In genomic region chr15:101017041-101017754, GRCh38 we compare ENCODE assay signal across 12 cellular contexts.
DNase-seq lines count a peak whose midpoint lies in the region; ATAC-seq, FAIRE-seq and TF ChIP-seq lines count a peak whose summit lies in the region.
"Had no signal": no experiment of that assay in that cellular context is flagged by ENCODE, and none has a peak within 500 bp of the region (broad histone marks: within the 10 kb centered on the region; RNA-seq: fewer than 3 reads in every experiment).

No MANE protein-coding gene starts in this region.

- peaks cover 0 to 5% (median 0%) of the 10 kb centered on the region in 4 donors for H3K4me1 ChIP-seq in sigmoid colon
- H3K4me1 ChIP-seq: parathyroid adenoma had no signal

- CTCF ChIA-PET in activated CD4-positive, alpha-beta T cell treated with anti-CD3 and anti-CD28 coated beads for 36 hours (lab: Charles Lee): interaction anchor here (0.5 to 4.3 kb wide), 12 partner anchors 9 to 271 kb away, joined by 3 to 51 read pairs (median 4); no protein-coding TSS in a partner anchor

- no peaks in the 10 kb centered on the region for H3K27me3 ChIP-seq in sigmoid colon

- TF ChIP-seq POLR2A in sigmoid colon (IDR thresholded peaks at IDR 0.05): no peak

- H3K27ac Mint-ChIP-seq in activated CD4-positive, alpha-beta T cell treated with anti-CD3 and anti-CD28 coated beads for 36 hours: no peak overlapping the region
- H3K27ac Mint-ChIP-seq: activated naive CD4-positive, alpha-beta T cell treated with anti-CD3 and anti-CD28 coated beads, Interleukin-2, amount 50 U/mL, for 24 hours had no signal

- no peak for ATAC-seq in activated CD4-positive, alpha-beta T cell treated with anti-CD3 and anti-CD28 coated beads for 36 hours

- peaks cover 0 to 46% (median 9%) of the 10 kb centered on the region in 4 donors for H3K36me3 ChIP-seq in sigmoid colon

- no peak for TF ChIP-seq CTCF in coronary artery (IDR thresholded peaks at IDR 0.05)
- no peak for TF ChIP-seq CTCF in sigmoid colon (IDR thresholded peaks at IDR 0.05)

- WGBS in sigmoid colon, 2 donors: 82 to 91% methylated on average over 18 of the region's 18 CpGs

- no peaks in the 10 kb centered on the region for H3K9me3 Mint-ChIP-seq in activated CD4-positive, alpha-beta T cell treated with anti-CD3 and anti-CD28 coated beads for 36 hours (ENCODE audit: low read depth)
- H3K9me3 Mint-ChIP-seq: activated naive CD4-positive, alpha-beta T cell treated with anti-CD3 and anti-CD28 coated beads, Interleukin-2, amount 50 U/mL, for 24 hours had no signal

- peak; percentile 25 for DNase-seq in activated CD4-positive, alpha-beta T cell treated with anti-CD3 and anti-CD28 coated beads for 36 hours
- DNase-seq in activated CD4-positive, alpha-beta T cell treated with anti-CD3 and anti-CD28 coated beads, Interleukin-2, amount 50 U/mL, for 1 hour: no peak
- DNase-seq in NAMALWA (ENCODE audit: low spot score): peak; percentile 39
- peak; percentile 62 for DNase-seq in coronary artery (ENCODE audit: low spot score)
- DNase-seq in sigmoid colon: peak; percentile 56
- DNase-seq in stimulated activated CD4-positive, alpha-beta T cell treated with anti-CD3 and anti-CD28 coated beads, Interleukin-4, amount 100 ng/mL, for 4 hours: no peak
- no peak for DNase-seq in stimulated activated CD4-positive, alpha-beta T cell treated with anti-CD3 and anti-CD28 coated beads, Interleukin-12 subunit alpha, Interleukin-12 subunit beta, amount 100 ng/mL, for 4 hours
- DNase-seq in frontal cortex (ENCODE audit: low spot score in 2 of 2): no peak
- DNase-seq: effector CD8-positive, alpha-beta T cell; NCI-H1092 treated with DMSO at 0.1 percent for 48 hours had no signal

- H3K4me3 ChIP-seq in coronary artery (no peak overlapping the region), sigmoid colon (no peak overlapping the region)

- H3K27me3 Mint-ChIP-seq in activated CD4-positive, alpha-beta T cell treated with anti-CD3 and anti-CD28 coated beads for 36 hours: no peaks in the 10 kb centered on the region
- H3K27me3 Mint-ChIP-seq: activated naive CD4-positive, alpha-beta T cell treated with anti-CD3 and anti-CD28 coated beads, Interleukin-2, amount 50 U/mL, for 24 hours had no signal

- no peaks in the 10 kb centered on the region for H3K9me3 ChIP-seq in sigmoid colon

- no peak overlapping the region for H3K27ac ChIP-seq in coronary artery
- H3K27ac ChIP-seq in sigmoid colon: no peak overlapping the region
- H3K27ac ChIP-seq: parathyroid adenoma had no signal

- POLR2A ChIA-PET in activated CD4-positive, alpha-beta T cell treated with anti-CD3 and anti-CD28 coated beads for 36 hours (lab: Charles Lee): no interaction called here

- no peaks in the 10 kb centered on the region for H3K36me3 Mint-ChIP-seq in activated CD4-positive, alpha-beta T cell treated with anti-CD3 and anti-CD28 coated beads for 36 hours (ENCODE audit: low read depth)
- H3K36me3 Mint-ChIP-seq: activated naive CD4-positive, alpha-beta T cell treated with anti-CD3 and anti-CD28 coated beads, Interleukin-2, amount 50 U/mL, for 24 hours had no signal

- no peak for FAIRE-seq in frontal cortex (lab: Jason Lieb, UNC)

- intact Hi-C loops in activated CD4-positive, alpha-beta T cell treated with anti-CD3 and anti-CD28 coated beads for 36 hours (cut with DNase I, micrococcal nuclease): loop anchor here (5.0 to 10.0 kb wide), 3 partner anchors 70 to 628 kb away; no protein-coding TSS in a partner anchor
- intact Hi-C loops in sigmoid colon (cut with DNase I): loop anchor here (5.0 kb wide), 1 partner anchor 70 kb away; no protein-coding TSS in a partner anchor

- no peak overlapping the region for H3K4me3 Mint-ChIP-seq in activated CD4-positive, alpha-beta T cell treated with anti-CD3 and anti-CD28 coated beads for 36 hours
- H3K4me3 Mint-ChIP-seq: activated naive CD4-positive, alpha-beta T cell treated with anti-CD3 and anti-CD28 coated beads, Interleukin-2, amount 50 U/mL, for 24 hours had no signal

- no peaks in the 10 kb centered on the region for H3K4me1 Mint-ChIP-seq in activated CD4-positive, alpha-beta T cell treated with anti-CD3 and anti-CD28 coated beads for 36 hours
- H3K4me1 Mint-ChIP-seq: activated naive CD4-positive, alpha-beta T cell treated with anti-CD3 and anti-CD28 coated beads, Interleukin-2, amount 50 U/mL, for 24 hours had no signal

- TF ChIP-seq EP300 in sigmoid colon (IDR thresholded peaks at IDR 0.05): no peak

Comparison
In these comparisons a context has a peak if more than half of its experiments do, and no peak if none do; other contexts are left out.
1. DNase-seq: peak in activated CD4-positive, alpha-beta T cell treated with anti-CD3 and anti-CD28 coated beads for 36 hours (single experiment), NAMALWA (single experiment), coronary artery (single experiment) and sigmoid colon (single experiment); none in activated CD4-positive, alpha-beta T cell treated with anti-CD3 and anti-CD28 coated beads, Interleukin-2, amount 50 U/mL, for 1 hour (single experiment), stimulated activated CD4-positive, alpha-beta T cell treated with anti-CD3 and anti-CD28 coated beads, Interleukin-4, amount 100 ng/mL, for 4 hours (0 of 2), stimulated activated CD4-positive, alpha-beta T cell treated with anti-CD3 and anti-CD28 coated beads, Interleukin-12 subunit alpha, Interleukin-12 subunit beta, amount 100 ng/mL, for 4 hours (single experiment) and frontal cortex (0 of 2).